8 cellular contexts compared by ENCODE assay signal in genomic region chr3:39150170-39150802, GRCh38. TPM values are rescaled to one million over a fixed set of nuclear protein-coding genes. Genes with fewer than 3 reads are reported as not detected.
A peak's percentile ranks its signal among the peaks of the same experiment; 100 is the strongest.
DNase-seq lines count a peak whose midpoint lies in the region; ATAC-seq, FAIRE-seq and TF ChIP-seq lines count a peak whose summit lies in the region.

No MANE protein-coding gene starts in this region.

- H3K36me3 ChIP-seq in heart left ventricle (peaks cover 0 to 14% (median 12%) of the 10 kb centered on the region in 9 donors), keratinocyte (ENCODE audit: control insufficient read depth in 2 of 2, extremely low read depth in 1 of 2, insufficient read depth in 2 of 2, low read length in 2 of 2) (no peaks in the 10 kb centered on the region), testis (ENCODE audit: low read depth, missing control alignments) (no peaks in the 10 kb centered on the region)

- CTCF ChIA-PET in activated CD8-positive, alpha-beta T cell treated with anti-CD3 and anti-CD28 coated beads for 36 hours (lab: Charles Lee), result interaction anchor here (1.5 to 2.0 kb wide), 3 partner anchors 28 to 44 kb away, joined by 5 to 6 read pairs (median 5); no protein-coding TSS in a partner anchor

- H2AFZ ChIP-seq in keratinocyte (ENCODE audit: control insufficient read depth, low read length), result no peak overlapping the region

- no peak for FAIRE-seq in keratinocyte (lab: Jason Lieb, UNC)
- FAIRE-seq in frontal cortex (lab: Jason Lieb, UNC), result no peak

- H3K27me3 Mint-ChIP-seq in activated CD8-positive, alpha-beta T cell treated with anti-CD3 and anti-CD28 coated beads for 36 hours, result no peaks in the 10 kb centered on the region

- H3K9me3 Mint-ChIP-seq in activated CD8-positive, alpha-beta T cell treated with anti-CD3 and anti-CD28 coated beads for 36 hours, result no peaks in the 10 kb centered on the region

- H3K36me3 Mint-ChIP-seq in activated CD8-positive, alpha-beta T cell treated with anti-CD3 and anti-CD28 coated beads for 36 hours (ENCODE audit: low read depth), result peaks cover 73% of the 10 kb centered on the region

- DNase-seq in heart left ventricle (peak in 1 of 5 donors; percentile 37), Right ventricle myocardium superior (no peak), keratinocyte (ENCODE audit: low read depth, low spot score) (no peak), testis (no peak), frontal cortex (ENCODE audit: low spot score in 2 of 2) (no peak), left colon (no peak)
- no peak for DNase-seq in activated CD8-positive, alpha-beta T cell treated with anti-CD3 and anti-CD28 coated beads for 36 hours

- TF ChIP-seq CTCF in heart left ventricle (IDR thresholded peaks at IDR 0.05), result peak in 4 of 12 donors; percentile 8 to 13 (median 10)
- no peak for TF ChIP-seq CTCF in activated CD8-positive, alpha-beta T cell treated with anti-CD3 and anti-CD28 coated beads for 36 hours (IDR thresholded peaks at IDR 0.05)
- TF ChIP-seq CTCF in keratinocyte (optimal IDR thresholded peaks at IDR 0.05 in 1 of 3, IDR thresholded peaks at IDR 0.05 in 1 of 3, conservative IDR thresholded peaks at IDR 0.05 in 1 of 3; ENCODE audit: extremely low read depth in 1 of 3, insufficient read depth in 2 of 3, low read length in 3 of 3), result peak in 2 of 3 experiments; percentile 7 to 15
- TF ChIP-seq CTCF in testis (IDR thresholded peaks at IDR 0.05), result peak in 1 of 3 experiments; percentile 5

- TF ChIP-seq POLR2A in heart left ventricle (IDR thresholded peaks at IDR 0.05), result no peak
- no peak for TF ChIP-seq POLR2A in testis (IDR thresholded peaks at IDR 0.05)

- POLR2A ChIA-PET in activated CD8-positive, alpha-beta T cell treated with anti-CD3 and anti-CD28 coated beads for 36 hours (lab: Charles Lee), result interaction anchor here (0.8 to 2.0 kb wide), 4 partner anchors 8 to 257 kb away, joined by 3 to 6 read pairs (median 5); partner anchors contain the start of genes GORASP1, RPSA and TTC21A

- peak overlapping the region; percentile 96 for H3K4me2 ChIP-seq in keratinocyte (ENCODE audit: control insufficient read depth, extremely low read depth, insufficient read depth, low read depth, low read length)

- peak overlapping the region; percentile 99 for H3K27ac Mint-ChIP-seq in activated CD8-positive, alpha-beta T cell treated with anti-CD3 and anti-CD28 coated beads for 36 hours

- H4K20me1 ChIP-seq in keratinocyte (ENCODE audit: control insufficient read depth, extremely low read depth, insufficient read depth, low read length), result peaks cover 6% of the 10 kb centered on the region

- H3K9ac ChIP-seq in keratinocyte (ENCODE audit: control insufficient read depth, extremely low read depth, insufficient read depth, low read length), result peak overlapping the region; percentile 90

- H3K4me3 Mint-ChIP-seq in activated CD8-positive, alpha-beta T cell treated with anti-CD3 and anti-CD28 coated beads for 36 hours, result peak overlapping the region; percentile 100

- H3K27me3 ChIP-seq in heart left ventricle (no peaks in the 10 kb centered on the region), keratinocyte (ENCODE audit: control insufficient read depth, extremely low read depth, insufficient read depth, low read length) (no peaks in the 10 kb centered on the region), testis (no peaks in the 10 kb centered on the region)

- peaks cover 36% of the 10 kb centered on the region for H3K79me2 ChIP-seq in keratinocyte (ENCODE audit: control insufficient read depth, insufficient read depth, low read length)

- peaks cover 6% of the 10 kb centered on the region for H3K9me1 ChIP-seq in keratinocyte (ENCODE audit: control insufficient read depth, extremely low read depth, insufficient read depth, low read length)

- peak overlapping the region; percentile 97 to 100 (median 99) for H3K27ac ChIP-seq in heart left ventricle
- peak overlapping the region; percentile 98 for H3K27ac ChIP-seq in keratinocyte (ENCODE audit: control insufficient read depth, insufficient read depth, low read length)
- peak overlapping the region; percentile 98 to 99 for H3K27ac ChIP-seq in testis

- H3K4me1 ChIP-seq in heart left ventricle (peaks cover 32 to 83% (median 71%) of the 10 kb centered on the region in 12 donors), keratinocyte (ENCODE audit: control insufficient read depth, extremely low read depth, insufficient read depth, low read length) (peaks cover 68% of the 10 kb centered on the region), testis (peaks cover 65% of the 10 kb centered on the region)

- dilution Hi-C loops in keratinocyte (cut with MboI; ENCODE audit: extremely low pct_ligation_motif_present, low sequenced_read_pairs), result no loop called here

- ATAC-seq in heart left ventricle (no peak), Right ventricle myocardium superior (ENCODE audit: poor library complexity) (no peak), esophagus mucosa (no peak), left colon (no peak)
- no peak for ATAC-seq in activated CD8-positive, alpha-beta T cell treated with anti-CD3 and anti-CD28 coated beads for 36 hours

- H3K4me3 ChIP-seq in heart left ventricle (peak overlapping the region in 11 of 12 donors; percentile 6 to 99 (median 94)), keratinocyte (ENCODE audit: control insufficient read depth in 2 of 3, extremely low read depth in 1 of 3, insufficient read depth in 2 of 3, low read depth in 1 of 3, low read length in 3 of 3) (peak overlapping the region in 2 of 3 experiments; percentile 62 to 70), testis (peak overlapping the region in 1 of 2 donors; percentile 96)

- peaks cover 71% of the 10 kb centered on the region for H3K4me1 Mint-ChIP-seq in activated CD8-positive, alpha-beta T cell treated with anti-CD3 and anti-CD28 coated beads for 36 hours (ENCODE audit: low read depth)

- no peaks in the 10 kb centered on the region for H3K9me3 ChIP-seq in heart left ventricle
- H3K9me3 ChIP-seq in keratinocyte (ENCODE audit: control insufficient read depth, low read depth, low read length), result no peaks in the 10 kb centered on the region
- no peaks in the 10 kb centered on the region for H3K9me3 ChIP-seq in testis

- WGBS in heart left ventricle, 4 donors, result 17 to 48% (median 35%) methylated on average over 5 of the region's 5 CpGs
- WGBS in testis, 2 donors, result 46 to 48% methylated on average over 5 of the region's 5 CpGs

- intact Hi-C loops in heart left ventricle (cut with DNase I), result loop anchor here in 1 of 10 donors (2.0 kb wide), 1 partner anchor 15 kb away; no protein-coding TSS in a partner anchor
- intact Hi-C loops in Right ventricle myocardium superior (cut with DNase I), result loop anchor here (2.0 kb wide), 1 partner anchor 31 kb away; no protein-coding TSS in a partner anchor
- intact Hi-C loops in activated CD8-positive, alpha-beta T cell treated with anti-CD3 and anti-CD28 coated beads for 36 hours (cut with micrococcal nuclease), result no loop called here
- intact Hi-C loops in testis (cut with DNase I; ENCODE audit: low total_unique reads), result no loop called here
- intact Hi-C loops in left colon (cut with DNase I, micrococcal nuclease), result no loop called here

RNA-seq across cellular contexts. Expression of gene CSRNP1, which starts 3.1 kb away (rescaled TPM):
- total RNA-seq in heart left ventricle, result 10 to 100 TPM in 7 of 9 donors, 1 to 10 TPM in 2; 5.3 to 27.3 (median 17.2) TPM
- polyA plus RNA-seq in heart left ventricle, result 10 to 100 TPM in 1 of 2 donors, 1 to 10 TPM in 1; 9.3 to 40.3 TPM
- 11.4 TPM for total RNA-seq in Right ventricle myocardium superior
- total RNA-seq in activated CD8-positive, alpha-beta T cell treated with anti-CD3 and anti-CD28 coated beads for 36 hours, result 10 to 100 TPM; 88.0 to 88.3 TPM
- 4.0 to 5.4 TPM (median 5.4 TPM) in 3 replicates for polyA plus RNA-seq in keratinocyte
- polyA plus RNA-seq in keratinocyte (2011; ENCODE audit: low read depth), result 9.1 TPM
- polyA plus RNA-seq in keratinocyte (2011; cell fraction: cytosol; rRNA removed), result 2.2 and 2.7 TPM in 2 replicates
- 10.0 and 12.0 TPM in 2 replicates for polyA plus RNA-seq in keratinocyte (2011; cell fraction: nucleus; rRNA removed)
- 3.8 and 31.2 TPM in 2 replicates for polyA plus RNA-seq in keratinocyte (2012; ENCODE audit: low replicate concordance)
- polyA minus RNA-seq in keratinocyte, result 8.1 to 9.5 TPM (median 8.6 TPM) in 3 replicates
- 5.8 TPM for polyA minus RNA-seq in keratinocyte (2011; cell fraction: cytosol; rRNA and poly(A)+ RNA removed)
- polyA minus RNA-seq in keratinocyte (2011; cell fraction: nucleus; rRNA and poly(A)+ RNA removed), result 9.0 and 10.8 TPM in 2 replicates
- 10 to 100 TPM; 27.0 to 30.4 TPM for total RNA-seq in testis
- polyA plus RNA-seq in testis (ENCODE audit: insufficient read depth, low read depth, low replicate concordance), result 20.4 TPM
- 2.4 TPM for total RNA-seq in frontal cortex
- 15.4 TPM for total RNA-seq in esophagus mucosa
- total RNA-seq in left colon, result 10 to 100 TPM; 19.2 to 33.7 TPM

RNA-seq across cellular contexts. Expression of gene XIRP1, which starts 42.1 kb away (rescaled TPM):
- total RNA-seq in heart left ventricle, result 1,000 to 10,000 TPM in 1 of 9 donors, 100 to 1,000 TPM in 8; 293 to 1,122 (median 530) TPM
- 100 to 1,000 TPM; 496 to 675 TPM for polyA plus RNA-seq in heart left ventricle
- 249 TPM for total RNA-seq in Right ventricle myocardium superior
- 1 to 10 TPM; 2.5 TPM for total RNA-seq in activated CD8-positive, alpha-beta T cell treated with anti-CD3 and anti-CD28 coated beads for 36 hours
- not detected in 3 replicates for polyA plus RNA-seq in keratinocyte
- polyA plus RNA-seq in keratinocyte (2011; ENCODE audit: low read depth), result not detected
- not detected in 2 replicates for polyA plus RNA-seq in keratinocyte (2011; cell fraction: cytosol; rRNA removed)
- polyA plus RNA-seq in keratinocyte (2011; cell fraction: nucleus; rRNA removed), result not detected in 2 replicates
- polyA plus RNA-seq in keratinocyte (2012; ENCODE audit: low replicate concordance), result 0.01 TPM in 1 of 2 replicates, not detected in the other
- not detected in 3 replicates for polyA minus RNA-seq in keratinocyte
- polyA minus RNA-seq in keratinocyte (2011; cell fraction: cytosol; rRNA and poly(A)+ RNA removed), result not detected
- polyA minus RNA-seq in keratinocyte (2011; cell fraction: nucleus; rRNA and poly(A)+ RNA removed), result not detected in 2 replicates
- under 1 TPM; 0.24 to 0.37 TPM for total RNA-seq in testis
- polyA plus RNA-seq in testis (ENCODE audit: insufficient read depth, low read depth, low replicate concordance), result 2.8 TPM
- not detected for total RNA-seq in frontal cortex
- not detected for total RNA-seq in esophagus mucosa
- total RNA-seq in left colon, result not detected

RNA-seq across cellular contexts. Expression of gene TTC21A, which starts 42.8 kb away (rescaled TPM):
- total RNA-seq in heart left ventricle (1 to 10 TPM in 7 of 9 donors, under 1 TPM in 2; 0.83 to 4.8 (median 2.0) TPM), Right ventricle myocardium superior (2.0 TPM), testis (100 to 1,000 TPM in 1 of 2 donors, 10 to 100 TPM in 1; 74.3 to 101 TPM), frontal cortex (3.7 TPM), esophagus mucosa (2.3 TPM), left colon (1 to 10 TPM; 4.5 to 8.3 TPM)
- polyA plus RNA-seq in heart left ventricle (1 to 10 TPM in 1 of 2 donors, under 1 TPM in 1; 0.72 to 1.9 TPM), keratinocyte (1.1 to 2.4 TPM (median 1.3 TPM) in 3 replicates), testis (ENCODE audit: insufficient read depth, low read depth, low replicate concordance) (266 TPM)
- under 1 TPM; 0.69 to 0.79 TPM for total RNA-seq in activated CD8-positive, alpha-beta T cell treated with anti-CD3 and anti-CD28 coated beads for 36 hours
- 2.2 TPM for polyA plus RNA-seq in keratinocyte (2011; ENCODE audit: low read depth)
- 0.30 and 0.50 TPM in 2 replicates for polyA plus RNA-seq in keratinocyte (2011; cell fraction: cytosol; rRNA removed)
- 6.2 and 6.4 TPM in 2 replicates for polyA plus RNA-seq in keratinocyte (2011; cell fraction: nucleus; rRNA removed)
- 0.61 and 2.7 TPM in 2 replicates for polyA plus RNA-seq in keratinocyte (2012; ENCODE audit: low replicate concordance)
- 1.2 to 3.3 TPM (median 2.0 TPM) in 3 replicates for polyA minus RNA-seq in keratinocyte
- polyA minus RNA-seq in keratinocyte (2011; cell fraction: cytosol; rRNA and poly(A)+ RNA removed), result not detected
- polyA minus RNA-seq in keratinocyte (2011; cell fraction: nucleus; rRNA and poly(A)+ RNA removed), result 2.6 and 3.9 TPM in 2 replicates

RNA-seq across cellular contexts. Expression of gene GORASP1, which starts 42.9 kb away (rescaled TPM):
- 10 to 100 TPM; 35.3 to 52.5 (median 42.3) TPM for total RNA-seq in heart left ventricle
- polyA plus RNA-seq in heart left ventricle, result 10 to 100 TPM; 19.9 to 43.3 TPM
- total RNA-seq in Right ventricle myocardium superior, result 48.4 TPM
- 10 to 100 TPM; 16.2 to 18.3 TPM for total RNA-seq in activated CD8-positive, alpha-beta T cell treated with anti-CD3 and anti-CD28 coated beads for 36 hours
- polyA plus RNA-seq in keratinocyte, result 38.4 to 58.8 TPM (median 43.7 TPM) in 3 replicates
- 9.6 TPM for polyA plus RNA-seq in keratinocyte (2011; ENCODE audit: low read depth)
- 30.3 and 31.4 TPM in 2 replicates for polyA plus RNA-seq in keratinocyte (2011; cell fraction: cytosol; rRNA removed)
- polyA plus RNA-seq in keratinocyte (2011; cell fraction: nucleus; rRNA removed), result 81.5 and 88.8 TPM in 2 replicates
- 31.1 and 34.2 TPM in 2 replicates for polyA plus RNA-seq in keratinocyte (2012; ENCODE audit: low replicate concordance)
- 39.1 to 63.4 TPM (median 52.9 TPM) in 3 replicates for polyA minus RNA-seq in keratinocyte
- 34.1 TPM for polyA minus RNA-seq in keratinocyte (2011; cell fraction: cytosol; rRNA and poly(A)+ RNA removed)
- 27.2 and 30.3 TPM in 2 replicates for polyA minus RNA-seq in keratinocyte (2011; cell fraction: nucleus; rRNA and poly(A)+ RNA removed)
- total RNA-seq in testis, result 10 to 100 TPM; 75.3 to 92.1 TPM
- 69.5 TPM for polyA plus RNA-seq in testis (ENCODE audit: insufficient read depth, low read depth, low replicate concordance)
- 20.4 TPM for total RNA-seq in frontal cortex
- total RNA-seq in esophagus mucosa, result 23.5 TPM
- total RNA-seq in left colon, result 100 to 1,000 TPM in 1 of 2 donors, 10 to 100 TPM in 1; 86.8 to 106 TPM

Comparison
In these comparisons a context has a peak if more than half of its experiments do, and no peak if none do; other contexts are left out.
1. RNA of gene XIRP1, which starts 42.1 kb away (total RNA-seq): 293 to 1,122 TPM in heart left ventricle and 249 TPM in Right ventricle myocardium superior (single experiment); 2.5 TPM in activated CD8-positive, alpha-beta T cell treated with anti-CD3 and anti-CD28 coated beads for 36 hours, 0.24 to 0.37 TPM in testis, not detected in frontal cortex (single experiment), not detected in esophagus mucosa (single experiment) and not detected in left colon; every median in the first group is over 10 times any median in the second.
2. RNA of gene TTC21A, which starts 42.8 kb away (total RNA-seq): 74.3 to 101 TPM in testis; 4.5 to 8.3 TPM in left colon, 3.7 TPM in frontal cortex (single experiment), 2.3 TPM in esophagus mucosa (single experiment), 2.0 TPM in Right ventricle myocardium superior (single experiment), 0.83 to 4.8 TPM in heart left ventricle and 0.69 to 0.79 TPM in activated CD8-positive, alpha-beta T cell treated with anti-CD3 and anti-CD28 coated beads for 36 hours; every median in the first group is over 4 times any median in the second.
3. Peak in every context shown above with its lines, with median percentiles within 50 percentile points of each other: H3K27ac ChIP-seq.